ENCODE assay signal across 17 cellular contexts in the genomic region with DNA sequence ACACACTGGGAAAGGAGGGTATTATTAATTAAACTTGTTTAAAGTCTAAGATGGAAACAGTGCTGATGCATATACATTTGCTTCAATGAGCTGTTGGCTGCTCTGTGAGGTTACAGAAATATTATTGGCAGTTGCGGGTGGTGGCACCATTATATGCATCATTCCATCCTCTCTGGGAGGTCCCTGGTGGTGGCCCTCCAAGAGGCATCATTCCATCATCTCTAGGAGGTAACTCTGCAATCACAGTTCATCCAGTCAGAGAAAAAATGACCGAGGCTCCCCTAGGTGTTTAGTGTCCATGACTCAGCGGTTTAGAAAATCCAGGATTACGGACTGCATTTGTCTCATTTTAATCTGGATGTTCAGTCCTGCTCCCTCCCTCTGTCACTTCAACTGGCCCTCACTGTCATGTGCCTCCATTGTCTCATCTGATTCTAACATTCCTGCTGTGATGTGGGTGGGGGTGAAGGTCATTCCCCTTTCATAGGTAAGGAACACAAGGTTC. TPM values are rescaled to one million over a fixed set of nuclear protein-coding genes. Genes with fewer than 3 reads are reported as not detected.
"Had no signal": no experiment of that assay in that cellular context is flagged by ENCODE, and none has a peak within 500 bp of the region (broad histone marks: within the 10 kb centered on the region; RNA-seq: fewer than 3 reads in every experiment).

No MANE protein-coding gene starts in this region.

- H3K4me3 ChIP-seq: esophagus muscularis mucosa, gastrocnemius medialis, heart right ventricle, mucosa of descending colon, ovary, smooth muscle cell, testis, tibial nerve, upper lobe of right lung had no signal

- H3K9me3 ChIP-seq: esophagus muscularis mucosa, gastrocnemius medialis, heart right ventricle, mucosa of descending colon, ovary, testis, tibial nerve, upper lobe of right lung had no signal

- H3K27me3 ChIP-seq: esophagus muscularis mucosa, gastrocnemius medialis, heart right ventricle, ovary, testis, tibial nerve, upper lobe of right lung had no signal

- ATAC-seq: effector memory CD8-positive, alpha-beta T cell; gastrocnemius medialis; mucosa of descending colon; naive thymus-derived CD8-positive, alpha-beta T cell; upper lobe of right lung had no signal

- FAIRE-seq: colon, islet of Langerhans had no signal

- H3K4me2 ChIP-seq: smooth muscle cell had no signal

- H3K4me1 ChIP-seq: gastrocnemius medialis, testis, tibial nerve, upper lobe of right lung had no signal

- H3K36me3 ChIP-seq: esophagus muscularis mucosa, gastrocnemius medialis, heart right ventricle, ovary, tibial nerve, upper lobe of right lung had no signal

- H3K27ac ChIP-seq: epithelial cell of prostate, esophagus muscularis mucosa, gastrocnemius medialis, heart right ventricle, ovary, testis, tibial nerve, upper lobe of right lung had no signal

- DNase-seq: effector memory CD8-positive, alpha-beta T cell; gastrocnemius medialis; kidney glomerular epithelial cell; mammary epithelial cell; mucosa of descending colon; naive thymus-derived CD8-positive, alpha-beta T cell; ovary; stimulated activated CD4-positive, alpha-beta T cell treated with anti-CD3 and anti-CD28 coated beads, Interleukin-2, amount 100 ng/mL, for 48 hours; testis; upper lobe of right lung had no signal

RNA-seq across cellular contexts. Expression of a gene that starts 15.4 kb away (rescaled TPM):
- total RNA-seq: mammary epithelial cell had no signal
